21 cellular contexts compared by ENCODE assay signal in genomic region chr1:96569288-96569687, GRCh38.
"Had no signal": no experiment of that assay in that cellular context is flagged by ENCODE, and none has a peak within 500 bp of the region (broad histone marks: within the 10 kb centered on the region; RNA-seq: fewer than 3 reads in every experiment).

No MANE protein-coding gene starts in this region.

- H2AFZ ChIP-seq: PC-9 had no signal

- H3K9me3 ChIP-seq: Peyer's patch, SJCRH30 had no signal

- DNase-seq: KBM-7; MV-4-11; NCI-H1048; NCI-H1105; NCI-H1417; NCI-H1436 treated with DMSO at 0.1 percent for 48 hours; NCI-H1694; NCI-H187 treated with DMSO at 0.1 percent for 48 hours; NCI-H2029 treated with DMSO at 0.1 percent for 48 hours; NCI-H2107; NCI-H2227 treated with DMSO at 0.1 percent for 48 hours; NCI-H524; NCI-H526 treated with DMSO at 0.1 percent for 48 hours; NCI-H748 treated with DMSO at 0.1 percent for 48 hours; NK-92 treated with Interleukin-12 subunit alpha and Interleukin-12 subunit beta, amount 100 ng/mL, for 24 hours; PC-9; Peyer's patch; SHP77 treated with DMSO at 0.1 percent for 48 hours; SJCRH30 had no signal

- H3K27me3 ChIP-seq: Peyer's patch, SJCRH30 had no signal

- H3K4me2 ChIP-seq: PC-9 had no signal

- H3K4me1 ChIP-seq: Peyer's patch, SJCRH30 had no signal

- H3K4me3 ChIP-seq: PC-9, Peyer's patch, SJCRH30 had no signal

- ATAC-seq: Right ventricle myocardium inferior, SK-N-SH treated with all-trans-retinoic acid at 6 μM for 48 hours had no signal

- H3K27ac ChIP-seq: PC-9, Peyer's patch, SJCRH30 had no signal

- H3K36me3 ChIP-seq: Peyer's patch, SJCRH30 had no signal
